ENCODE assay signal across 8 cellular contexts in genomic region chr19:680287-681028, GRCh38. TPM values are rescaled to one million over a fixed set of nuclear protein-coding genes. Genes with fewer than 3 reads are reported as not detected.
DNase-seq lines count a peak whose midpoint lies in the region; ATAC-seq, FAIRE-seq and TF ChIP-seq lines count a peak whose summit lies in the region.

No MANE protein-coding gene starts in this region.

- peak; percentile 74 for ATAC-seq in HCT116

- DNase-seq in GM03348 (ENCODE audit: low spot score) = peak; percentile 98
- peak; percentile 93 for DNase-seq in HCT116 (ENCODE audit: low read depth, low spot score)
- peak; percentile 93 for DNase-seq in MM.1S
- peak; percentile 85 for DNase-seq in SHP77 treated with DMSO at 0.1 percent for 48 hours (lab: John Stamatoyannopoulos, UW)
- peak; percentile 99 for DNase-seq in activated gamma-delta T cell treated with anti-CD3 and anti-CD28 coated beads, Interleukin-2, amount 50 U/mL, for 16 hours (ENCODE audit: low read depth)
- DNase-seq in frontal cortex (ENCODE audit: low spot score in 2 of 2) = peak; percentile 98 to 99
- DNase-seq in non-pigmented ciliary epithelial cell (ENCODE audit: low read depth) = peak; percentile 82
- DNase-seq in superior temporal gyrus (ENCODE audit: extremely low spot score) = peak; percentile 90

- no peak for FAIRE-seq in frontal cortex (lab: Jason Lieb, UNC)

- POLR2A ChIA-PET in HCT116 (lab: Charles Lee) = interaction anchor here (0.7 to 2.6 kb wide), 8 partner anchors 10 to 71 kb away, joined by 3 to 10 read pairs (median 4); no protein-coding TSS in a partner anchor

- BruUV-seq in HCT116 (replicated peaks; lab: Mats Ljungman, UMichigan) = no TSS peak

- no peaks in the 10 kb centered on the region for H3K9me2 ChIP-seq in HCT116 (ENCODE audit: insufficient read depth)
- no peaks in the 10 kb centered on the region for H3K9me2 ChIP-seq in MM.1S (replicated peaks; ENCODE audit: insufficient read depth, low read length)

- H3K9me3 ChIP-seq in HCT116 (ENCODE audit: control insufficient read depth in 1 of 2, insufficient read depth in 1 of 2, low read depth in 1 of 2, low read length in 2 of 2) (no peaks in the 10 kb centered on the region), MM.1S (replicated peaks; ENCODE audit: insufficient read depth, low read length) (no peaks in the 10 kb centered on the region)

- no peaks in the 10 kb centered on the region; a peak in 1 of 4 replicates for H3K36me3 ChIP-seq in HCT116 (ENCODE audit: control insufficient read depth in 1 of 2, insufficient read depth in 2 of 2, low read length in 2 of 2)
- H3K36me3 ChIP-seq in MM.1S (replicated peaks; ENCODE audit: insufficient read depth, low read length) = no peaks in the 10 kb centered on the region

- H3K27me3 ChIP-seq in HCT116 (ENCODE audit: insufficient read depth, low read length) (no peaks in the 10 kb centered on the region), MM.1S (replicated peaks; ENCODE audit: insufficient read depth, low read length) (peaks cover 42% of the 10 kb centered on the region)

- H3F3A ChIP-seq in MM.1S (ENCODE audit: insufficient read depth, low read length) = no peaks in the 10 kb centered on the region

- no peak for TF ChIP-seq RAD21 in HCT116 (IDR thresholded peaks at IDR 0.05; ENCODE audit: low read depth)

- RAD21 ChIA-PET in HCT116 (lab: Charles Lee; ENCODE audit: low non-redundant PET in 1 of 2, low total read pairs in 2 of 2, uncharacterized antibody in 2 of 2, unreplicated experiment in 2 of 2) = interaction anchor here (0.6 to 1.0 kb wide), 2 partner anchors 17 to 54 kb away, joined by 3 to 5 read pairs; partner anchors contain the start of gene RNF126 (in 1 of the 2)

- peaks cover 22% of the 10 kb centered on the region; the same call in 1 of the 2 replicates for H3K79me2 ChIP-seq in HCT116 (ENCODE audit: insufficient read depth, low read length)
- H3K79me2 ChIP-seq in MM.1S (ENCODE audit: low read length) = no peaks in the 10 kb centered on the region

- intact Hi-C loops in HCT116 (cut with micrococcal nuclease) = loop anchor here (1.0 kb wide), 1 partner anchor 23 kb away; no protein-coding TSS in a partner anchor

- CTCF ChIA-PET in HCT116 (lab: Charles Lee) = interaction anchor here (1.6 kb wide), 1 partner anchor 303 kb away, joined by 3 read pairs; the partner anchor contains the start of gene WDR18

- TF ChIP-seq POLR2A in HCT116 (IDR thresholded peaks at IDR 0.05; ENCODE audit: borderline replicate concordance, extremely low read depth, insufficient read depth, insufficient read length) = peak; percentile 64

- H3K4me2 ChIP-seq in HCT116 (ENCODE audit: low read length) (peak overlapping the region; percentile 98), MM.1S (ENCODE audit: low read depth, low read length) (peak overlapping the region; percentile 56; the same call in 1 of the 2 replicates)

- peak overlapping the region; percentile 97 for H3K9ac ChIP-seq in HCT116 (ENCODE audit: low read length)
- H3K9ac ChIP-seq in MM.1S (ENCODE audit: low read length) = peak overlapping the region; percentile 40; the same call in 1 of the 2 replicates

- H3K4me1 ChIP-seq in HCT116 (ENCODE audit: control insufficient read depth in 1 of 2, insufficient read depth in 2 of 2, low read length in 2 of 2) = peaks cover 21 to 45% of the 10 kb centered on the region in 2 experiments
- no peaks in the 10 kb centered on the region for H3K4me1 ChIP-seq in MM.1S (ENCODE audit: low read length)

- peak in 2 of 3 experiments; percentile 33 to 35; a peak in 4 of 6 replicates for TF ChIP-seq CTCF in HCT116 (IDR thresholded peaks at IDR 0.05 in 2 of 3, conservative IDR thresholded peaks at IDR 0.05 in 1 of 3; ENCODE audit: borderline replicate concordance in 1 of 3, insufficient read depth in 1 of 3, low read depth in 2 of 3, low read length in 2 of 3)
- 0 out of 2 replicates have a peak, but pooled peaks have one; percentile 10 for TF ChIP-seq CTCF in MM.1S (IDR thresholded peaks at IDR 0.05; ENCODE audit: low read length)

- H3K27ac ChIP-seq in HCT116 (ENCODE audit: low read depth, low read length) (peak overlapping the region; percentile 99), MM.1S (ENCODE audit: low read length) (peak overlapping the region; percentile 33; the same call in 1 of the 2 replicates)

- H2AFZ ChIP-seq in HCT116 (ENCODE audit: low read depth, low read length, poor library complexity, severe bottlenecking) = no peak overlapping the region
- H2AFZ ChIP-seq in MM.1S (ENCODE audit: low read length) = peak overlapping the region; percentile 64

- H3K4me3 ChIP-seq in HCT116 (replicated peaks in 1 of 2; ENCODE audit: low read depth in 1 of 2, low read length in 2 of 2) = peak overlapping the region; percentile 56 to 82
- H3K4me3 ChIP-seq in MM.1S (ENCODE audit: low read length) = peak overlapping the region; percentile 48

- H4K20me1 ChIP-seq in HCT116 (ENCODE audit: insufficient read depth) = no peaks in the 10 kb centered on the region
- no peaks in the 10 kb centered on the region for H4K20me1 ChIP-seq in MM.1S (ENCODE audit: insufficient read depth, low read length)

TF ChIP-seq in HCT116, 20 proteins besides CTCF, POLR2A, EP300 and RAD21:
- TF ChIP-seq JUND (IDR thresholded peaks at IDR 0.05) (no peak), ATF3 (IDR thresholded peaks at IDR 0.05) (no peak), CEBPB (IDR thresholded peaks at IDR 0.05; ENCODE audit: low read depth) (no peak), POLR2AphosphoS5 (IDR thresholded peaks at IDR 0.05; ENCODE audit: low read depth, low read length) (peak; percentile 91), MAX (IDR thresholded peaks at IDR 0.05) (peak; percentile 35; the same call in 1 of the 2 replicates), EGR1 (IDR thresholded peaks at IDR 0.05; ENCODE audit: low read depth) (peak; percentile 57; the same call in 1 of the 2 replicates), SP1 (IDR thresholded peaks at IDR 0.05; ENCODE audit: low read depth) (no peak; the same call in none of the 2 replicates), SIN3A (IDR thresholded peaks at IDR 0.05; ENCODE audit: low read depth) (no peak; the same call in 1 of the 2 replicates), TCF7L2 (IDR thresholded peaks at IDR 0.05; ENCODE audit: borderline replicate concordance, extremely low read depth, insufficient read depth, insufficient read length) (peak; percentile 15), FOSL1 (IDR thresholded peaks at IDR 0.05; ENCODE audit: low read depth) (no peak), REST (IDR thresholded peaks at IDR 0.05; ENCODE audit: low read depth) (no peak)
TF ChIP-seq in HCT116: peak in this region for 4.

RNA-seq across cellular contexts. Expression of gene FSTL3, which starts 4.3 kb away (rescaled TPM):
- total RNA-seq in HCT116 (2021; ENCODE audit: unreplicated experiment) (29.1 TPM), frontal cortex (2.0 TPM)
- polyA plus RNA-seq in HCT116 (2012) = 25.7 and 26.1 TPM in 2 replicates

RNA-seq across cellular contexts. Expression of gene PRSS57, which starts 14.8 kb away (rescaled TPM):
- total RNA-seq in HCT116 (2021; ENCODE audit: unreplicated experiment) (not detected), frontal cortex (not detected)
- polyA plus RNA-seq in HCT116 (2012) = 0.12 and 0.16 TPM in 2 replicates

RNA-seq across cellular contexts. Expression of gene RNF126, which starts 17.4 kb away (rescaled TPM):
- total RNA-seq in HCT116 (2021; ENCODE audit: unreplicated experiment) (93.8 TPM), frontal cortex (17.5 TPM)
- 87.9 and 89.0 TPM in 2 replicates for polyA plus RNA-seq in HCT116 (2012)

RNA-seq across cellular contexts. Expression of gene PALM, which starts 28.3 kb away (rescaled TPM):
- 43.7 TPM for total RNA-seq in HCT116 (2021; ENCODE audit: unreplicated experiment)
- polyA plus RNA-seq in HCT116 (2012) = 28.5 and 34.2 TPM in 2 replicates
- 87.2 TPM for total RNA-seq in frontal cortex

RNA-seq across cellular contexts. Expression of gene FGF22, which starts 40.8 kb away (rescaled TPM):
- total RNA-seq in HCT116 (2021; ENCODE audit: unreplicated experiment) = 1.5 TPM
- polyA plus RNA-seq in HCT116 (2012) = 0.35 and 0.39 TPM in 2 replicates
- total RNA-seq in frontal cortex = under 0.01 TPM

Comparison
In these comparisons a context has a peak if more than half of its experiments do, and no peak if none do; other contexts are left out.
1. Peak in every context shown above with its lines: DNase-seq, ATAC-seq, H3K4me3 ChIP-seq and H3K27ac ChIP-seq.